1 cellular context compared by ENCODE assay signal in genomic region chr9:130934702-130935659, GRCh38.
TF ChIP-seq lines count a peak whose summit lies in the region.

No MANE protein-coding gene starts in this region.

TF ChIP-seq in A549, 52 proteins besides CTCF, POLR2A, EP300 and RAD21 (continued from another document):
- TF ChIP-seq HMGXB4 (CRISPR knock-in tag; IDR thresholded peaks at IDR 0.05; ENCODE audit: borderline replicate concordance): no peak
